In the genomic region with DNA sequence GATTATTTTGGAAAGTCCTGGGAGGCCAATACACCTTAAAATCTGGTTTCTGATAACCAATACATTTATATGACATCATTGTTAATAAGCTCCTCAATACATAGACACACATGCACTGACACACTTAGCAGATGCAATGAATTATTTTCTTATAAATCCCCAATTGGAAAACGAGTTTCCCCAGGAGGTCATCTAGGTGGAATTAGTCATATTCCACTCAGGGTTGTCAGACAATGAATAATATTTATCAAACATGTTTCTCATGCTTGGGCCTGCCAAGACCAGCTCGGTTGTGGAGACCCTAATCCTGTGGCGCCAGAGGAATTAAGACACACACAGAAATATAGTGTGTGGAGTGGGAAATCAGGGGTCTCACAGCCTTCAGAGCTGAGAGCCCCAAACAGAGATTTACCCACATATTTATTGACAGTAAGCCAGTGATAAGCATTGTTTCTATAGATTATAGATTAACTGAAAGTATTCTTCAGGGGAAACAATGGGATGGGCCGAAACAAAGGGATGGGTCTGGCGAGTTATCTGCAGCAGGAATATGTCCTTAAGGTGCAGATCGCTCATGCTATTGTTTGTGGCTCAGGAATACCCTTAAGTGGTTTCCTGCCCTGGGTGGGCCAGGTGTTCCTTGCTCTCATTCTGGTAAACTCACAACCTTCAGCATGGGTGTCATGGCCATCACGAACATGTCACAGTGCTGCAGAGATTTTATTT, we compare ENCODE assay signal across 2 cellular contexts. TPM values are rescaled to one million over a fixed set of nuclear protein-coding genes. Genes with fewer than 3 reads are reported as not detected.
"Had no signal": no experiment of that assay in that cellular context is flagged by ENCODE, and none has a peak within 500 bp of the region (broad histone marks: within the 10 kb centered on the region; RNA-seq: fewer than 3 reads in every experiment).

No MANE protein-coding gene starts in this region.

RNA-seq across cellular contexts. Expression of gene TAS2R46, which starts 12.1 kb away (rescaled TPM):
- polyA plus RNA-seq: adipose tissue had no signal

RNA-seq across cellular contexts. Expression of gene TAS2R31, which starts 18.8 kb away (rescaled TPM):
- total RNA-seq: ascending aorta had no signal

RNA-seq across cellular contexts. Expression of gene TAS2R19, which starts 27.5 kb away (rescaled TPM):
- total RNA-seq: ascending aorta had no signal

RNA-seq across cellular contexts. Expression of gene TAS2R43, which starts 42.1 kb away (rescaled TPM):
- total RNA-seq: ascending aorta had no signal
- polyA plus RNA-seq: adipose tissue had no signal
